8 cellular contexts compared by ENCODE assay signal in genomic region chr19:45040059-45040767, GRCh38. TPM values are rescaled to one million over a fixed set of nuclear protein-coding genes. Genes with fewer than 3 reads are reported as not detected.
DNase-seq lines count a peak whose midpoint lies in the region; ATAC-seq and TF ChIP-seq lines count a peak whose summit lies in the region.

No MANE protein-coding gene starts in this region.

- H3K9me3 ChIP-seq in Karpas-422 (ENCODE audit: low read length): no peaks in the 10 kb centered on the region

- H3K4me1 Mint-ChIP-seq in naive B cell: peaks cover 30 to 46% (median 43%) of the 10 kb centered on the region in 3 donors

- peak overlapping the region; percentile 98 for H3K4me2 ChIP-seq in Karpas-422 (ENCODE audit: low read depth, low read length, poor library complexity, severe bottlenecking)

- peaks cover 32% of the 10 kb centered on the region for H4K20me1 ChIP-seq in Karpas-422 (ENCODE audit: insufficient read depth, low read depth, low read length)

- no peak overlapping the region for H3K27ac ChIP-seq in Karpas-422 (ENCODE audit: low read length)
- H3K27ac ChIP-seq in brain microvascular endothelial cell: no peak overlapping the region

- H3K4me3 Mint-ChIP-seq in naive B cell: peak overlapping the region; percentile 82 to 100 (median 98)

- in situ Hi-C loops in brain microvascular endothelial cell (cut with HindIII; ENCODE audit: low pct_ligation_motif_present, low sequenced_read_pairs): no loop called here

- H3K36me3 ChIP-seq in Karpas-422 (ENCODE audit: insufficient read depth, low read length) (peaks cover 18% of the 10 kb centered on the region), brain microvascular endothelial cell (replicated peaks) (peaks cover 50% of the 10 kb centered on the region)

- DNase-seq in Ammon's horn (ENCODE audit: low spot score) (peak; percentile 35), Karpas-422 (no peak), brain microvascular endothelial cell (no peak), naive B cell (no peak), NCI-H345 (lab: John Stamatoyannopoulos, UW) (no peak), cerebellum (ENCODE audit: low spot score) (no peak)
- DNase-seq in activated CD4-positive, alpha-beta T cell treated with anti-CD3 and anti-CD28 coated beads, Interleukin-2, amount 50 U/mL, for 1 hour: no peak

- peaks cover 0 to 2% (median 0%) of the 10 kb centered on the region in 7 donors for H3K9me3 Mint-ChIP-seq in naive B cell

- H3K27me3 ChIP-seq in Karpas-422 (ENCODE audit: low read length): no peaks in the 10 kb centered on the region
- no peaks in the 10 kb centered on the region for H3K27me3 ChIP-seq in brain microvascular endothelial cell (replicated peaks)

- peak overlapping the region in 4 of 6 donors; percentile 83 to 98 (median 90) for H3K27ac Mint-ChIP-seq in naive B cell

- peaks cover 57% of the 10 kb centered on the region for H3K79me2 ChIP-seq in Karpas-422 (ENCODE audit: low read length)

- ATAC-seq in naive B cell (ENCODE audit: low read depth in 2 of 2): no peak
- no peak for ATAC-seq in HG03159 (IDR thresholded peaks at IDR 0.05; ENCODE audit: unreplicated experiment)

- H2AFZ ChIP-seq in Karpas-422 (ENCODE audit: low read length): no peak overlapping the region

- no peaks in the 10 kb centered on the region for H3K27me3 Mint-ChIP-seq in naive B cell

- no peaks in the 10 kb centered on the region for H3K9me2 ChIP-seq in Karpas-422 (replicated peaks; ENCODE audit: insufficient read depth, low read length)

- no peak for TF ChIP-seq CTCF in brain microvascular endothelial cell (IDR thresholded peaks at IDR 0.05; ENCODE audit: low read depth, low read length, missing control alignments)

- peak overlapping the region; percentile 99 for H3K4me3 ChIP-seq in Karpas-422 (ENCODE audit: low read length)
- H3K4me3 ChIP-seq in brain microvascular endothelial cell (ENCODE audit: low read depth, low read length): peak overlapping the region; percentile 91

- H3K36me3 Mint-ChIP-seq in naive B cell: peaks cover 0 to 28% of the 10 kb centered on the region in 2 donors

- peaks cover 29% of the 10 kb centered on the region for H3K4me1 ChIP-seq in Karpas-422 (ENCODE audit: low read length)

- H3K9ac ChIP-seq in Karpas-422 (ENCODE audit: low read length): peak overlapping the region; percentile 100

RNA-seq across cellular contexts. Expression of gene CLASRP, which starts 1.4 kb away (rescaled TPM):
- total RNA-seq in Karpas-422 (2014; rRNA removed; shearing (Covaris generic); ENCODE audit: low replicate concordance): 22.7 and 41.9 TPM in 2 replicates
- 10 to 100 TPM in 2 of 6 donors, 1 to 10 TPM in 4; 6.5 to 30.2 (median 9.7) TPM for polyA plus RNA-seq in naive B cell (ENCODE audit: low read depth in 6 of 6)
- 17.6 TPM for total RNA-seq in cerebellum

RNA-seq across cellular contexts. Expression of gene ZNF296, which starts 36.1 kb away (rescaled TPM):
- total RNA-seq in Karpas-422 (2014; rRNA removed; shearing (Covaris generic); ENCODE audit: low replicate concordance): 3.9 and 4.7 TPM in 2 replicates
- 10 to 100 TPM in 5 of 6 donors, 1 to 10 TPM in 1; 7.2 to 35.9 (median 13.7) TPM for polyA plus RNA-seq in naive B cell (ENCODE audit: low read depth in 6 of 6)
- 0.45 TPM for total RNA-seq in cerebellum

RNA-seq across cellular contexts. Expression of gene GEMIN7, which starts 38.8 kb away (rescaled TPM):
- total RNA-seq in Karpas-422 (2014; rRNA removed; shearing (Covaris generic); ENCODE audit: low replicate concordance): 85.2 and 91.1 TPM in 2 replicates
- 100 to 1,000 TPM in 4 of 6 donors, 10 to 100 TPM in 2; 86.8 to 138 (median 102) TPM for polyA plus RNA-seq in naive B cell (ENCODE audit: low read depth in 6 of 6)
- 9.1 TPM for total RNA-seq in cerebellum

RNA-seq across cellular contexts. Expression of gene RELB, which starts 38.9 kb away (rescaled TPM):
- 0.63 and 1.3 TPM in 2 replicates for total RNA-seq in Karpas-422 (2014; rRNA removed; shearing (Covaris generic); ENCODE audit: low replicate concordance)
- 10 to 100 TPM; 29.8 to 72.6 (median 64.7) TPM for polyA plus RNA-seq in naive B cell (ENCODE audit: low read depth in 6 of 6)
- 1.1 TPM for total RNA-seq in cerebellum

RNA-seq across cellular contexts. Expression of gene PPP1R37, which starts 52.8 kb away (rescaled TPM):
- 8.0 and 21.0 TPM in 2 replicates for total RNA-seq in Karpas-422 (2014; rRNA removed; shearing (Covaris generic); ENCODE audit: low replicate concordance)
- 1 to 10 TPM in 1 of 6 donors, under 1 TPM in 4, not detected in 1; 0.20 to 1.4 (median 0.32) TPM for polyA plus RNA-seq in naive B cell (ENCODE audit: low read depth in 6 of 6)
- 19.5 TPM for total RNA-seq in cerebellum
